In the genomic region with DNA sequence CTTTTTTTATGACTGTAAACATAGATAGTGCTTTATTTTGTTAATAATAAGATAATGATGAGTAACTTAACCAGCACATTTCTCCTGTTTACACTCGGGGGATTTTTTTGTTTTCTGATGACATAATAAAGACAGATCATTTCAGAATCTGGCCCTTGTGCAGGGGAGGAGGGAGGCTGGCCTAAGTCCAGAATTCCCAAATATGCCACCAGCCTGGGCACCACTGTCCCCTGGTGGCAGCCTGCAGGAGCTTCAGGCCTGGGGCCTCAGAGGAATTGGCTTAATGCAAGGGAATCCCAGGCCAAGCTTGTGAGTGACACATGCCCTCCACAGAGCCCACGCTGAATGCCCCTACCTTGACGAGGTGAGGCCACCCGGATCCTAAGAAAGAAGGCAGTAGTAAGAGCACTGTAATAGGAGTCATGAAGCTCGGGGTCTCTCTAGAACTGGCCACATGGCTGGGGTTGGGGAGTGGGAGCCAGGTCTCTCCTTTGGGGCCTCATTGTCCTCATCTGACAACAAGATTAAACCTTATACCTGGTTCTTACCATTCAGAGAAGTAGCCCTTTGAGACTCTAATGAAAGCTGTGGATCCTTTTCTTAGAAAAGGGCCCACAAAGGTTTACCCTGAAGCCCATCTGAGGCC, we compare ENCODE assay signal across 8 cellular contexts. TPM values are rescaled to one million over a fixed set of nuclear protein-coding genes. Genes with fewer than 3 reads are reported as not detected.
DNase-seq lines count a peak whose midpoint lies in the region; ATAC-seq and TF ChIP-seq lines count a peak whose summit lies in the region.

No MANE protein-coding gene starts in this region.

- H3K27ac ChIP-seq in H9 (ENCODE audit: insufficient read length, low read depth, low read length) (no peak overlapping the region), right cardiac atrium (ENCODE audit: low read length) (peak overlapping the region; percentile 31), gastrocnemius medialis (peak overlapping the region; percentile 30 to 74 (median 63))

- H3K9me3 ChIP-seq in BE2C (no peaks in the 10 kb centered on the region), H9 (ENCODE audit: control insufficient read depth, low read depth, low read length) (no peaks in the 10 kb centered on the region), right cardiac atrium (ENCODE audit: control insufficient read depth, low read length) (no peaks in the 10 kb centered on the region), gastrocnemius medialis (no peaks in the 10 kb centered on the region)

- no peaks in the 10 kb centered on the region for H3K79me1 ChIP-seq in H9 (ENCODE audit: insufficient read depth, low read depth, low read length, poor library complexity, severe bottlenecking)

- H3K27me3 ChIP-seq in BE2C (no peaks in the 10 kb centered on the region; the same call in 1 of the 2 replicates), H9 (ENCODE audit: insufficient read depth, low read length) (no peaks in the 10 kb centered on the region), right cardiac atrium (ENCODE audit: control insufficient read depth, insufficient read depth) (no peaks in the 10 kb centered on the region), gastrocnemius medialis (no peaks in the 10 kb centered on the region)

- H2BK20ac ChIP-seq in H9 (ENCODE audit: low read depth, low read length, poor library complexity, severe bottlenecking), result no peak overlapping the region

- no peak overlapping the region for H2BK5ac ChIP-seq in H9 (ENCODE audit: insufficient read length, low read length)

- no peak overlapping the region for H3K18ac ChIP-seq in H9 (ENCODE audit: insufficient read length, low read depth, low read length)

- peak; percentile 24 to 53 for ATAC-seq in right cardiac atrium
- ATAC-seq in gastrocnemius medialis, result peak; percentile 48 to 59
- no peak for ATAC-seq in HG03442 (IDR thresholded peaks at IDR 0.05; ENCODE audit: unreplicated experiment)
- no peak for ATAC-seq in GM21576 (IDR thresholded peaks at IDR 0.05; ENCODE audit: unreplicated experiment)

- no peak overlapping the region for H2BK15ac ChIP-seq in H9 (ENCODE audit: low read depth, low read length)

- TF ChIP-seq CTCF in BE2C (IDR thresholded peaks at IDR 0.05; ENCODE audit: low read depth, low read length) (peak; percentile 99), H9 (conservative IDR thresholded peaks at IDR 0.05) (peak; percentile 92), gastrocnemius medialis (IDR thresholded peaks at IDR 0.05 in 4 of 5, conservative IDR thresholded peaks at IDR 0.05 in 1 of 5) (peak; percentile 91 to 97 (median 95))

- H3K56ac ChIP-seq in H9 (ENCODE audit: insufficient read length, low read depth, low read length), result no peak overlapping the region

- H3K79me2 ChIP-seq in H9 (ENCODE audit: insufficient read depth, low read length), result no peaks in the 10 kb centered on the region

- TF ChIP-seq POLR2A in gastrocnemius medialis (IDR thresholded peaks at IDR 0.05), result no peak

- intact Hi-C loops in right cardiac atrium (cut with DNase I), result loop anchor here (2.0 to 5.0 kb wide), 4 partner anchors 55 to 265 kb away; partner anchors contain the start of genes SNRPE (in 1 of the 4) and SOX13 (in 1 of the 4)
- intact Hi-C loops in gastrocnemius medialis (cut with DNase I; ENCODE audit: low total_unique reads), result no loop called here

- H3K23ac ChIP-seq in H9 (ENCODE audit: insufficient read length, low read depth, low read length), result no peak overlapping the region

- H3K4me3 ChIP-seq in BE2C (ENCODE audit: low read depth, low read length), result no peak overlapping the region
- H3K4me3 ChIP-seq in right cardiac atrium (ENCODE audit: low read length), result no peak overlapping the region
- H3K4me3 ChIP-seq in gastrocnemius medialis, result no peak overlapping the region

- no peak overlapping the region for H2AK5ac ChIP-seq in H9 (ENCODE audit: insufficient read length, low read length)

- H2AFZ ChIP-seq in H9 (ENCODE audit: low read length), result no peak overlapping the region

- no peak overlapping the region for H2BK120ac ChIP-seq in H9 (ENCODE audit: low read depth, low read length, poor library complexity, severe bottlenecking)

- no peaks in the 10 kb centered on the region; the same call in 1 of the 2 replicates for H3K27me3 Mint-ChIP-seq in H9 (ENCODE audit: low read depth)

- peaks cover 4% of the 10 kb centered on the region for H3K23me2 ChIP-seq in H9 (ENCODE audit: insufficient read length, low read depth, low read length, poor library complexity, severe bottlenecking)

- no peaks in the 10 kb centered on the region for H3K36me3 ChIP-seq in BE2C
- peaks cover 0 to 21% of the 10 kb centered on the region in 2 donors for H3K36me3 ChIP-seq in gastrocnemius medialis

- no peaks in the 10 kb centered on the region; a peak in 1 of 5 replicates for H3K9me3 Mint-ChIP-seq in H9

- H3K4ac ChIP-seq in H9 (ENCODE audit: low read depth, low read length), result no peak overlapping the region

- H4K5ac ChIP-seq in H9 (ENCODE audit: insufficient read length, low read depth, low read length), result no peak overlapping the region

- no peak overlapping the region for H3K4me3 Mint-ChIP-seq in H9

- H3T11ph ChIP-seq in H9 (ENCODE audit: low read length), result no peak overlapping the region

- no peak overlapping the region for H3K9ac ChIP-seq in H9 (ENCODE audit: extremely low read depth, insufficient read length, low read length)

- no peak overlapping the region for H4K8ac ChIP-seq in H9 (replicated peaks; ENCODE audit: insufficient read length, low read depth, low read length)

- H3K27ac Mint-ChIP-seq in H9, result peak overlapping the region in 1 of 3 experiments; percentile 71; a peak in 1 of 7 replicates

- H3K4me2 ChIP-seq in H9 (ENCODE audit: insufficient read depth, insufficient read length, low read length), result no peak overlapping the region

- H3K4me1 ChIP-seq in BE2C, result peaks cover 15% of the 10 kb centered on the region
- no peaks in the 10 kb centered on the region; the same call in 1 of the 2 replicates for H3K4me1 ChIP-seq in H9 (ENCODE audit: insufficient read depth, low read length)
- peaks cover 4% of the 10 kb centered on the region for H3K4me1 ChIP-seq in right cardiac atrium (ENCODE audit: control insufficient read depth, insufficient read depth, low read length)
- peaks cover 14 to 32% of the 10 kb centered on the region in 2 donors for H3K4me1 ChIP-seq in gastrocnemius medialis

- no peak overlapping the region for H2BK12ac ChIP-seq in H9 (ENCODE audit: insufficient read length, low read depth, low read length)

- DNase-seq in BE2C (peak; percentile 81), H9 (peak; percentile 65), NCI-H226 (peak; percentile 50), amygdala (lab: John Stamatoyannopoulos, UW) (peak in 40 of 56 donors; percentile 7 to 76 (median 44)), right cardiac atrium (peak; percentile 65 to 83 (median 80)), gastrocnemius medialis (peak; percentile 41 to 64)

- H3K14ac ChIP-seq in H9 (ENCODE audit: insufficient read depth, low read length), result no peak overlapping the region

- no peaks in the 10 kb centered on the region for H4K20me1 ChIP-seq in H9 (ENCODE audit: control insufficient read depth, insufficient read depth, insufficient read length)

- peaks cover 25 to 67% (median 42%) of the 10 kb centered on the region in 3 experiments; a peak in 6 of 7 replicates for H3K36me3 Mint-ChIP-seq in H9 (ENCODE audit: insufficient read depth in 1 of 3, low read depth in 3 of 3)

- peaks cover 43% of the 10 kb centered on the region in 2 experiments for H3K4me1 Mint-ChIP-seq in H9

- in situ Hi-C loops in gastrocnemius medialis (cut with MboI; ENCODE audit: low sequenced_read_pairs in 4 of 4), result loop anchor here (5.0 to 10.0 kb wide), 4 partner anchors 50 to 265 kb away; partner anchors contain the start of genes SNRPE (in 2 of the 4) and SOX13 (in 2 of the 4)

- no CpG with 5 or more reads among the region's 5 CpGs for whole genome bisulfite sequencing in H9 (ENCODE audit: extremely low coverage, insufficient read length, low lambda C conversion rate)
- WGBS in right cardiac atrium, result 40% methylated on average over 5 of the region's 5 CpGs

- H4K91ac ChIP-seq in H9 (ENCODE audit: insufficient read length, low read depth, low read length), result no peak overlapping the region

RNA-seq across cellular contexts. Expression of gene ETNK2, which starts 24.1 kb away (rescaled TPM):
- 0.97 TPM for polyA plus RNA-seq in BE2C (2012; ENCODE audit: insufficient read depth, insufficient read length, low read depth)
- 17.6 and 18.6 TPM in 2 replicates for total RNA-seq in H9 (2021)
- total RNA-seq in right cardiac atrium, result 1 to 10 TPM; 4.5 to 7.2 (median 5.4) TPM
- polyA plus RNA-seq in right cardiac atrium, result 5.2 TPM
- 1 to 10 TPM in 3 of 4 donors, under 1 TPM in 1; 0.66 to 3.1 (median 2.3) TPM for total RNA-seq in gastrocnemius medialis

RNA-seq across cellular contexts. Expression of gene REN, which starts 38.4 kb away (rescaled TPM):
- polyA plus RNA-seq in BE2C (2012; ENCODE audit: insufficient read depth, insufficient read length, low read depth), result not detected
- total RNA-seq in H9 (2021) (not detected in 2 replicates), right cardiac atrium (1 to 10 TPM in 1 of 4 donors, under 1 TPM in 2, not detected in 1; 0.51 to 2.9 (median 0.89) TPM), gastrocnemius medialis (under 1 TPM in 1 of 4 donors, not detected in 3; 0.22 TPM)
- polyA plus RNA-seq in right cardiac atrium, result 1.0 TPM

RNA-seq across cellular contexts. Expression of gene SOX13, which starts 54.8 kb away (rescaled TPM):
- polyA plus RNA-seq in BE2C (2012; ENCODE audit: insufficient read depth, insufficient read length, low read depth), result 0.22 TPM
- total RNA-seq in H9 (2021) (120 TPM in 2 replicates), right cardiac atrium (10 to 100 TPM; 11.4 to 17.9 (median 12.6) TPM), gastrocnemius medialis (10 to 100 TPM; 15.6 to 31.1 (median 16.3) TPM)
- polyA plus RNA-seq in right cardiac atrium, result 9.4 TPM

Comparison
In these comparisons a context has a peak if more than half of its experiments do, and no peak if none do; other contexts are left out.
1. ATAC-seq: peak in right cardiac atrium (2 of 2) and gastrocnemius medialis (2 of 2); none in HG03442 (single experiment) and GM21576 (single experiment).
2. Peak in every context shown above with its lines, with median percentiles within 50 percentile points of each other: DNase-seq and CTCF ChIP-seq.